1 cellular context compared by ENCODE assay signal in genomic region chr5:177457239-177458121, GRCh38.
A peak's percentile ranks its signal among the peaks of the same experiment; 100 is the strongest.
TF ChIP-seq lines count a peak whose summit lies in the region.

No MANE protein-coding gene starts in this region.

TF ChIP-seq in K562, 482 proteins besides CTCF, POLR2A, EP300 and RAD21 (continued from another document and continues in another):
- 0 out of 2 replicates have a peak, but pooled peaks have one; percentile 30 for TF ChIP-seq ZBTB33 (CRISPR knock-in tag; IDR thresholded peaks at IDR 0.05)
- no peak for TF ChIP-seq ATF1 (CRISPR knock-in tag; IDR thresholded peaks at IDR 0.05)
- TF ChIP-seq ATF1 (tag; IDR thresholded peaks at IDR 0.05), result peak; percentile 37; the same call in 1 of the 2 replicates
- TF ChIP-seq FOXK1 (CRISPR knock-in tag; IDR thresholded peaks at IDR 0.05; ENCODE audit: borderline replicate concordance), result peak; percentile 76; the same call in 1 of the 2 replicates
- TF ChIP-seq HMG20B (CRISPR knock-in tag; IDR thresholded peaks at IDR 0.05), result no peak
- TF ChIP-seq ATF7 (IDR thresholded peaks at IDR 0.05), result peak; percentile 48; the same call in 1 of the 2 replicates
- peak; percentile 74 for TF ChIP-seq NFYB (IDR thresholded peaks at IDR 0.05; ENCODE audit: extremely low read depth, insufficient read length)
- no peak for TF ChIP-seq HINFP (tag; conservative IDR thresholded peaks at IDR 0.05; ENCODE audit: low read depth)
- peak; percentile 39 for TF ChIP-seq HCFC1 (IDR thresholded peaks at IDR 0.05; ENCODE audit: low read depth, low read length)
- TF ChIP-seq TBP (optimal IDR thresholded peaks at IDR 0.05; ENCODE audit: low read depth, low read length), result peak; percentile 31
- TF ChIP-seq ETV6 (IDR thresholded peaks at IDR 0.05; ENCODE audit: borderline replicate concordance in 1 of 2, low read depth in 2 of 2, low read length in 1 of 2), result no peak
- TF ChIP-seq ETV6 (CRISPR knock-in tag; IDR thresholded peaks at IDR 0.05; ENCODE audit: borderline replicate concordance), result 0 out of 2 replicates have a peak, but pooled peaks have one; percentile 30
- TF ChIP-seq RBM25 (IDR thresholded peaks at IDR 0.05; ENCODE audit: low read depth, low read length, severe bottlenecking), result peak; percentile 36
- TF ChIP-seq ZNF79 (CRISPR knock-in tag; IDR thresholded peaks at IDR 0.05; ENCODE audit: low read depth), result no peak
- TF ChIP-seq MXI1 (IDR thresholded peaks at IDR 0.05; ENCODE audit: low read depth, low read length), result peak; percentile 99
- peak; percentile 94 for TF ChIP-seq MYNN (IDR thresholded peaks at IDR 0.05)
- TF ChIP-seq MYNN (CRISPR knock-in tag; IDR thresholded peaks at IDR 0.05), result no peak
- no peak for TF ChIP-seq CREB1 (IDR thresholded peaks at IDR 0.05)
- TF ChIP-seq CREB1 (CRISPR knock-in tag; IDR thresholded peaks at IDR 0.05), result peak; percentile 62
- TF ChIP-seq ZFX (CRISPR knock-in tag; IDR thresholded peaks at IDR 0.05), result no peak
- TF ChIP-seq RBFOX2 (IDR thresholded peaks at IDR 0.05; ENCODE audit: low read depth, low read length), result no peak; the same call in 1 of the 2 replicates
- no peak for TF ChIP-seq BRF1 (IDR thresholded peaks at IDR 0.05; ENCODE audit: borderline replicate concordance, extremely low read depth, insufficient read length)
- peak; percentile 91 for TF ChIP-seq SP1 (CRISPR knock-in tag; IDR thresholded peaks at IDR 0.05)
- no peak for TF ChIP-seq ZNF589 (CRISPR knock-in tag; IDR thresholded peaks at IDR 0.05; ENCODE audit: low read depth)
- no peak for TF ChIP-seq MEF2A (IDR thresholded peaks at IDR 0.05; ENCODE audit: control insufficient read depth, low read depth, low read length)
- TF ChIP-seq POLR2B (IDR thresholded peaks at IDR 0.05; ENCODE audit: low read depth, partially characterized antibody), result no peak
- TF ChIP-seq LCOR (CRISPR knock-in tag; IDR thresholded peaks at IDR 0.05), result peak; percentile 53; the same call in 1 of the 2 replicates
- peak in 1 of 2 experiments; percentile 53; a peak in 1 of 4 replicates for TF ChIP-seq HDAC1 (IDR thresholded peaks at IDR 0.05)
- no peak for TF ChIP-seq KAT8 (IDR thresholded peaks at IDR 0.05; ENCODE audit: low read depth)
- TF ChIP-seq BMI1 (IDR thresholded peaks at IDR 0.05; ENCODE audit: low read length), result peak; percentile 98
- TF ChIP-seq SMAD1 (IDR thresholded peaks at IDR 0.05; ENCODE audit: low read depth, low read length, partially characterized antibody), result no peak
- peak; percentile 84 for TF ChIP-seq RBM22 (IDR thresholded peaks at IDR 0.05; ENCODE audit: low read depth, low read length, poor library complexity, severe bottlenecking)
- TF ChIP-seq GTF2B (IDR thresholded peaks at IDR 0.05; ENCODE audit: extremely low read depth, insufficient read length), result no peak
- no peak for TF ChIP-seq GMEB1 (CRISPR knock-in tag; IDR thresholded peaks at IDR 0.05)
- TF ChIP-seq USF1 (CRISPR knock-in tag; IDR thresholded peaks at IDR 0.05), result peak; percentile 49; the same call in 1 of the 2 replicates
- TF ChIP-seq FOS (IDR thresholded peaks at IDR 0.05; ENCODE audit: extremely low read depth, insufficient read length), result peak; percentile 44
- TF ChIP-seq CEBPG (CRISPR knock-in tag; IDR thresholded peaks at IDR 0.05), result peak; percentile 33; the same call in 1 of the 2 replicates
- 0 out of 4 replicates have a peak, but pooled peaks of 1 of the 2 experiments have one; percentile 36 for TF ChIP-seq CEBPG (tag; conservative IDR thresholded peaks at IDR 0.05 in 1 of 2, IDR thresholded peaks at IDR 0.05 in 1 of 2)
- no peak for TF ChIP-seq GTF2E2 (tag; IDR thresholded peaks at IDR 0.05)
- TF ChIP-seq ZNF408 (CRISPR knock-in tag; IDR thresholded peaks at IDR 0.05; ENCODE audit: low read depth), result no peak
- TF ChIP-seq RFX1 (IDR thresholded peaks at IDR 0.05), result peak; percentile 98
- no peak for TF ChIP-seq ZNF165 (CRISPR knock-in tag; IDR thresholded peaks at IDR 0.05; ENCODE audit: borderline replicate concordance)
- TF ChIP-seq HOMEZ (CRISPR knock-in tag; IDR thresholded peaks at IDR 0.05), result no peak
- peak; percentile 88 for TF ChIP-seq NEUROD1 (IDR thresholded peaks at IDR 0.05; ENCODE audit: borderline replicate concordance, low read depth, low read length, partially characterized antibody)
- TF ChIP-seq ZSCAN32 (CRISPR knock-in tag; IDR thresholded peaks at IDR 0.05), result no peak
- peak; percentile 26 for TF ChIP-seq POLR2G (IDR thresholded peaks at IDR 0.05; ENCODE audit: low read depth, low read length)
- TF ChIP-seq PKNOX1 (IDR thresholded peaks at IDR 0.05), result peak; percentile 96
- 0 out of 4 replicates have a peak, but pooled peaks of 1 of the 2 experiments have one; percentile 11 for TF ChIP-seq TBL1XR1 (IDR thresholded peaks at IDR 0.05; ENCODE audit: low read length in 2 of 2)
- peak; percentile 66; the same call in 1 of the 2 replicates for TF ChIP-seq TFAP4 (CRISPR knock-in tag; IDR thresholded peaks at IDR 0.05; ENCODE audit: borderline replicate concordance)
- TF ChIP-seq ARID1B (IDR thresholded peaks at IDR 0.05), result no peak
- no peak for TF ChIP-seq TFE3 (CRISPR knock-in tag; IDR thresholded peaks at IDR 0.05)
- TF ChIP-seq FOXO4 (CRISPR knock-in tag; IDR thresholded peaks at IDR 0.05), result no peak
- TF ChIP-seq CSDE1 (IDR thresholded peaks at IDR 0.05), result peak in 1 of 2 experiments; percentile 95; a peak in 2 of 4 replicates
- TF ChIP-seq RCOR1 (IDR thresholded peaks at IDR 0.05; ENCODE audit: borderline replicate concordance in 1 of 2, low read depth in 2 of 2, low read length in 2 of 2), result peak; percentile 93 to 100
- TF ChIP-seq JUND (IDR thresholded peaks at IDR 0.05; ENCODE audit: borderline replicate concordance, low read depth, low read length), result peak; percentile 39; the same call in 1 of the 2 replicates
- TF ChIP-seq JUND (tag; IDR thresholded peaks at IDR 0.05; ENCODE audit: borderline replicate concordance, low read depth, low read length), result no peak
- no peak for TF ChIP-seq THRB (CRISPR knock-in tag; conservative IDR thresholded peaks at IDR 0.05)
- TF ChIP-seq GABPB1 (CRISPR knock-in tag; IDR thresholded peaks at IDR 0.05), result peak; percentile 48; the same call in 1 of the 2 replicates
- TF ChIP-seq DMBX1 (CRISPR knock-in tag; IDR thresholded peaks at IDR 0.05; ENCODE audit: borderline replicate concordance), result no peak
